ENCODE assay signal across 8 cellular contexts in genomic region chr12:118330421-118331018, GRCh38. TPM values are rescaled to one million over a fixed set of nuclear protein-coding genes. Genes with fewer than 3 reads are reported as not detected.
DNase-seq lines count a peak whose midpoint lies in the region; ATAC-seq and TF ChIP-seq lines count a peak whose summit lies in the region.

No MANE protein-coding gene starts in this region.

- no peak overlapping the region for H3K4me3 ChIP-seq in heart left ventricle
- H3K4me3 ChIP-seq in right atrium auricular region: no peak overlapping the region
- H3K4me3 ChIP-seq in astrocyte of the spinal cord (ENCODE audit: low read depth, low read length): no peak overlapping the region

- no peaks in the 10 kb centered on the region for H3K27me3 ChIP-seq in heart left ventricle
- no peaks in the 10 kb centered on the region for H3K27me3 ChIP-seq in right atrium auricular region

- 37 to 47% (median 43%) methylated on average over 3 of the region's 3 CpGs for WGBS in heart left ventricle, 4 donors

- ATAC-seq in heart left ventricle (peak in 3 of 4 donors; percentile 39 to 68 (median 62)), HG03520 (IDR thresholded peaks at IDR 0.05; ENCODE audit: unreplicated experiment) (peak; percentile 65), sciatic nerve (peak; percentile 75), HG03095 (IDR thresholded peaks at IDR 0.05; ENCODE audit: unreplicated experiment) (no peak)

- DNase-seq in heart left ventricle (no peak), right atrium auricular region (ENCODE audit: low spot score) (no peak), astrocyte of the spinal cord (ENCODE audit: low read depth, low spot score) (peak; percentile 23), sciatic nerve (ENCODE audit: low spot score) (no peak), cerebellar cortex (ENCODE audit: low spot score) (no peak)
- DNase-seq in activated CD4-positive, alpha-beta T cell treated with anti-CD3 and anti-CD28 coated beads for 4 hours: no peak

- no peak for TF ChIP-seq POLR2A in heart left ventricle (IDR thresholded peaks at IDR 0.05)

- intact Hi-C loops in heart left ventricle (cut with DNase I): no loop called here
- intact Hi-C loops in sciatic nerve (cut with DNase I): no loop called here

- H3K4me1 ChIP-seq in heart left ventricle: peaks cover 0 to 71% (median 13%) of the 10 kb centered on the region in 12 donors
- H3K4me1 ChIP-seq in right atrium auricular region: peaks cover 0 to 15% of the 10 kb centered on the region in 2 donors

- TF ChIP-seq CTCF in heart left ventricle (IDR thresholded peaks at IDR 0.05): no peak
- no peak for TF ChIP-seq CTCF in right atrium auricular region (IDR thresholded peaks at IDR 0.05)
- TF ChIP-seq CTCF in astrocyte of the spinal cord (IDR thresholded peaks at IDR 0.05; ENCODE audit: low read depth, low read length): no peak

- H3K9me3 ChIP-seq in heart left ventricle (no peaks in the 10 kb centered on the region), right atrium auricular region (no peaks in the 10 kb centered on the region)

- peak overlapping the region in 1 of 12 donors; percentile 61 for H3K27ac ChIP-seq in heart left ventricle
- H3K27ac ChIP-seq in right atrium auricular region: no peak overlapping the region

- in situ Hi-C loops in astrocyte of the spinal cord (cut with HindIII; ENCODE audit: low sequenced_read_pairs): no loop called here

- H3K36me3 ChIP-seq in heart left ventricle (no peaks in the 10 kb centered on the region), right atrium auricular region (no peaks in the 10 kb centered on the region)

RNA-seq across cellular contexts. Expression of gene TAOK3, which starts 42.2 kb away (rescaled TPM):
- total RNA-seq in heart left ventricle (10 to 100 TPM; 11.8 to 26.6 (median 22.2) TPM), right atrium auricular region (10 to 100 TPM; 18.1 to 21.1 TPM), sciatic nerve (44.1 TPM)
- polyA plus RNA-seq in heart left ventricle: 10 to 100 TPM; 13.0 to 14.4 TPM

RNA-seq across cellular contexts. Expression of gene SUDS3, which starts 45.8 kb away (rescaled TPM):
- total RNA-seq in heart left ventricle (10 to 100 TPM; 18.8 to 32.1 (median 21.8) TPM), right atrium auricular region (10 to 100 TPM; 19.1 to 30.2 TPM), sciatic nerve (38.2 TPM)
- 10 to 100 TPM in 1 of 2 donors, 1 to 10 TPM in 1; 8.0 to 16.8 TPM for polyA plus RNA-seq in heart left ventricle
